In the genomic region with DNA sequence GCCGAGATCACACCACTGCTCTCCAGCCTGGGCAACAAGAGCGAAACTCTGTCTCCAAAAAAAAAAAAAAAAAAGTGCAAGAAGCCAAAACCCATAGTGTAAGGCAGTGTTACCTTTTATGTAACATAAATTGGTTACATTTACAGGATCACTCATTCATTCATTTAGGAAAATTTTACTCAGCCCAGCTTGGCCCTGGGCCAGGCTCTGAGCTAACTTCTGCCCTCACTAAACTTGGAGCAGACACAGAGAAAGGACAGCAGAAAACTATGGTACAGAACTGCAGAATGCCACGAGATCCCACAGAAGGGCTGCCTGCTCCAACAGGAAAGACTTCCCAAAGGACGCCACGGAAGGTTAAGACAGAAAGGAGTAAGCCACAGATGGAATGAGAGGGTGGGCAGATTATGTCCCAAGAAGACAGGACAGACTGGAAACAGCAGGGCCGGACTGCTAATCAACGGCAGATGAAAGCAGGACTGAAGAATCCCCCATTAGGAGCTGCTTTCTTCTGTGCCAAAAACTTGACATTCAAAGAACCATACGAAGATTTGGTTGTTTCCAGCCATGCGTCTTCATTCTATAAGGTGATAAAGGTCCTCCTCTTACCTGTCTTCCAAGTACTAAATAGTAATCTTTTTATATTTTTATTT, we compare ENCODE assay signal across 14 cellular contexts. TPM values are rescaled to one million over a fixed set of nuclear protein-coding genes. Genes with fewer than 3 reads are reported as not detected.
A peak's percentile ranks its signal among the peaks of the same experiment; 100 is the strongest.
DNase-seq lines count a peak whose midpoint lies in the region; ATAC-seq and TF ChIP-seq lines count a peak whose summit lies in the region.
"Had no signal": no experiment of that assay in that cellular context is flagged by ENCODE, and none has a peak within 500 bp of the region (broad histone marks: within the 10 kb centered on the region; RNA-seq: fewer than 3 reads in every experiment).

No MANE protein-coding gene starts in this region.

- intact Hi-C loops in mammary epithelial cell (cut with micrococcal nuclease) (no loop called here), MCF 10A (cut with micrococcal nuclease) (no loop called here), thyroid gland (cut with DNase I) (no loop called here)

- DNase-seq in mammary epithelial cell (peak; percentile 23), MCF 10A (ENCODE audit: unreplicated experiment) (no peak), cardiac fibroblast (ENCODE audit: low read depth in 2 of 2) (peak; percentile 66), left lobe of liver (ENCODE audit: low spot score) (peak; percentile 51), thyroid gland (peak; percentile 26 to 51), HAP-1 (ENCODE audit: low spot score in 2 of 2) (no peak), NCI-H526 treated with DMSO at 0.1 percent for 48 hours (lab: John Stamatoyannopoulos, UW) (no peak)
- no peak for DNase-seq in natural killer cell treated with Interleukin-12 subunit alpha and Interleukin-12 subunit beta and Interleukin-15 and Interleukin-18, amount 100 ng/mL, for 72 hours (ENCODE audit: low spot score)
- DNase-seq: brain microvascular endothelial cell, NCI-H187 treated with DMSO at 0.1 percent for 48 hours, posterior cingulate gyrus, T-helper 17 cell, trophoblast cell had no signal

- dilution Hi-C loops in mammary epithelial cell (cut with HindIII; ENCODE audit: low sequenced_read_pairs) = no loop called here

- H3K4me3 Mint-ChIP-seq in MCF 10A (ENCODE audit: unreplicated experiment) = no peak overlapping the region
- no peak overlapping the region for H3K4me3 Mint-ChIP-seq in natural killer cell treated with Interleukin-12 subunit alpha and Interleukin-12 subunit beta and Interleukin-15 and Interleukin-18, amount 100 ng/mL, for 72 hours
- H3K4me3 Mint-ChIP-seq: IgD-negative memory B cell, T-helper 17 cell had no signal

- TF ChIP-seq CTCF in mammary epithelial cell (conservative IDR thresholded peaks at IDR 0.05 in 1 of 2, IDR thresholded peaks at IDR 0.05 in 1 of 2; ENCODE audit: extremely low read depth in 1 of 2, insufficient read depth in 1 of 2, low read depth in 1 of 2, low read length in 2 of 2) (no peak), MCF 10A (IDR thresholded peaks at IDR 0.05; ENCODE audit: unreplicated experiment) (no peak), cardiac fibroblast (IDR thresholded peaks at IDR 0.05; ENCODE audit: low read depth, low read length) (no peak), thyroid gland (IDR thresholded peaks at IDR 0.05) (no peak)

- no peaks in the 10 kb centered on the region for H4K20me1 ChIP-seq in mammary epithelial cell (ENCODE audit: insufficient read depth, low read length)

- H3K27me3 ChIP-seq in mammary epithelial cell (ENCODE audit: insufficient read depth, low read length) (no peaks in the 10 kb centered on the region), thyroid gland (no peaks in the 10 kb centered on the region), HAP-1 (ENCODE audit: low read depth) (no peaks in the 10 kb centered on the region)
- H3K27me3 ChIP-seq: brain microvascular endothelial cell had no signal

- peak; percentile 58 for ATAC-seq in left lobe of liver
- ATAC-seq in natural killer cell treated with Interleukin-12 subunit alpha and Interleukin-12 subunit beta and Interleukin-15 and Interleukin-18, amount 100 ng/mL, for 72 hours = no peak
- ATAC-seq: T-helper 17 cell had no signal

- no peaks in the 10 kb centered on the region for H3K36me3 Mint-ChIP-seq in MCF 10A (ENCODE audit: insufficient read depth, unreplicated experiment)
- H3K36me3 Mint-ChIP-seq in natural killer cell treated with Interleukin-12 subunit alpha and Interleukin-12 subunit beta and Interleukin-15 and Interleukin-18, amount 100 ng/mL, for 72 hours = no peaks in the 10 kb centered on the region
- H3K36me3 Mint-ChIP-seq: IgD-negative memory B cell had no signal

- WGBS in mammary epithelial cell (ENCODE audit: low coverage, missing lambda C conversion rate) = 67% methylated on average over 7 of the region's 9 CpGs
- 39 to 42% methylated on average over 9 of the region's 9 CpGs for WGBS in thyroid gland, 2 donors

- H3K4me1 Mint-ChIP-seq in MCF 10A (ENCODE audit: insufficient read depth, unreplicated experiment) = no peaks in the 10 kb centered on the region
- peaks cover 9 to 10% of the 10 kb centered on the region in 2 donors for H3K4me1 Mint-ChIP-seq in natural killer cell treated with Interleukin-12 subunit alpha and Interleukin-12 subunit beta and Interleukin-15 and Interleukin-18, amount 100 ng/mL, for 72 hours (ENCODE audit: low read depth in 2 of 2)

- no peaks in the 10 kb centered on the region for H3K36me3 ChIP-seq in mammary epithelial cell (ENCODE audit: insufficient read depth, low read length)
- H3K36me3 ChIP-seq in thyroid gland = no peaks in the 10 kb centered on the region
- no peaks in the 10 kb centered on the region for H3K36me3 ChIP-seq in HAP-1 (replicated peaks)
- H3K36me3 ChIP-seq: brain microvascular endothelial cell had no signal

- H3K4me2 ChIP-seq in mammary epithelial cell (ENCODE audit: insufficient read depth, low read depth, low read length) = no peak overlapping the region

- H3K4me3 ChIP-seq in mammary epithelial cell (replicated peaks in 1 of 3; ENCODE audit: insufficient read depth in 1 of 3, low read depth in 2 of 3, low read length in 3 of 3) (no peak overlapping the region), cardiac fibroblast (replicated peaks in 1 of 2; ENCODE audit: low read depth in 2 of 2, low read length in 2 of 2) (no peak overlapping the region), thyroid gland (replicated peaks in 1 of 3) (no peak overlapping the region), HAP-1 (no peak overlapping the region)

- no peak overlapping the region for H3K27ac ChIP-seq in mammary epithelial cell (ENCODE audit: insufficient read depth, low read depth, low read length)
- H3K27ac ChIP-seq in thyroid gland = peak overlapping the region; percentile 4 to 48 (median 43)
- H3K27ac ChIP-seq: brain microvascular endothelial cell had no signal

- TF ChIP-seq POLR2A in thyroid gland (IDR thresholded peaks at IDR 0.05) = no peak

- POLR2A ChIA-PET in MCF 10A (lab: Yijun Ruan, JAX) = interaction anchor here (0.6 to 1.3 kb wide), 5 partner anchors 12 to 267 kb away, joined by 3 to 4 read pairs (median 3); no protein-coding TSS in a partner anchor

- no peaks in the 10 kb centered on the region for H3K9me3 Mint-ChIP-seq in MCF 10A (ENCODE audit: unreplicated experiment)
- no peaks in the 10 kb centered on the region for H3K9me3 Mint-ChIP-seq in natural killer cell treated with Interleukin-12 subunit alpha and Interleukin-12 subunit beta and Interleukin-15 and Interleukin-18, amount 100 ng/mL, for 72 hours
- H3K9me3 Mint-ChIP-seq: IgD-negative memory B cell had no signal

- H3K9ac ChIP-seq in mammary epithelial cell (ENCODE audit: insufficient read depth, low read length) = no peak overlapping the region

- H3K27ac Mint-ChIP-seq in MCF 10A (ENCODE audit: low read depth, unreplicated experiment) = no peak overlapping the region
- H3K27ac Mint-ChIP-seq in natural killer cell treated with Interleukin-12 subunit alpha and Interleukin-12 subunit beta and Interleukin-15 and Interleukin-18, amount 100 ng/mL, for 72 hours = no peak overlapping the region
- H3K27ac Mint-ChIP-seq: IgD-negative memory B cell, T-helper 17 cell had no signal

- H3K79me2 ChIP-seq in mammary epithelial cell (ENCODE audit: insufficient read depth, low read length) = peaks cover 59% of the 10 kb centered on the region

- BruUV-seq in mammary epithelial cell (replicated peaks; lab: Mats Ljungman, UMichigan) = no TSS peak
- no TSS peak for BruUV-seq in MCF 10A (replicated peaks; lab: Mats Ljungman, UMichigan)

- in situ Hi-C loops in mammary epithelial cell (cut with MboI; ENCODE audit: low sequenced_read_pairs in 2 of 2) (no loop called here), HAP-1 (cut with MboI; ENCODE audit: low sequenced_read_pairs) (no loop called here)

- H3K9me3 ChIP-seq in mammary epithelial cell (replicated peaks; ENCODE audit: insufficient read depth, low read length) = no peaks in the 10 kb centered on the region
- no peaks in the 10 kb centered on the region for H3K9me3 ChIP-seq in thyroid gland
- H3K9me3 ChIP-seq in HAP-1 = no peaks in the 10 kb centered on the region

- H2AFZ ChIP-seq in mammary epithelial cell (ENCODE audit: low read depth, low read length) = no peak overlapping the region

- peaks cover 3% of the 10 kb centered on the region for H3K4me1 ChIP-seq in mammary epithelial cell (ENCODE audit: insufficient read depth, low read length)
- H3K4me1 ChIP-seq in thyroid gland = peaks cover 54 to 58% of the 10 kb centered on the region in 2 donors
- no peaks in the 10 kb centered on the region for H3K4me1 ChIP-seq in HAP-1

- H3K27me3 Mint-ChIP-seq in MCF 10A (ENCODE audit: insufficient read depth, unreplicated experiment) = no peaks in the 10 kb centered on the region
- H3K27me3 Mint-ChIP-seq in natural killer cell treated with Interleukin-12 subunit alpha and Interleukin-12 subunit beta and Interleukin-15 and Interleukin-18, amount 100 ng/mL, for 72 hours = no peaks in the 10 kb centered on the region
- H3K27me3 Mint-ChIP-seq: IgD-negative memory B cell, T-helper 17 cell had no signal

- CTCF ChIA-PET in mammary epithelial cell (lab: Charles Lee; ENCODE audit: low non-redundant PET) (interaction anchor here (0.6 kb wide), 1 partner anchor 94 kb away, joined by 6 read pairs; no protein-coding TSS in a partner anchor), MCF 10A (lab: Yijun Ruan, JAX) (interaction anchor here (0.7 to 0.9 kb wide), 2 partner anchors 13 to 240 kb away, joined by 4 to 5 read pairs; no protein-coding TSS in a partner anchor)

RNA-seq across cellular contexts. Expression of gene PPP1R13B, which starts 18.9 kb away (rescaled TPM):
- 10 to 100 TPM in 1 of 2 donors, 1 to 10 TPM in 1; 6.8 to 22.8 TPM for total RNA-seq in mammary epithelial cell
- 6.2 TPM for polyA plus RNA-seq in mammary epithelial cell
- polyA minus RNA-seq in mammary epithelial cell = 45.8 TPM
- 16.2 and 17.5 TPM in 2 replicates for total RNA-seq in MCF 10A (2022)
- 15.3 TPM for total RNA-seq in left lobe of liver
- total RNA-seq in thyroid gland = 100 to 1,000 TPM in 1 of 4 donors, 10 to 100 TPM in 3; 77.0 to 131 (median 81.8) TPM
- total RNA-seq in natural killer cell treated with Interleukin-12 subunit alpha and Interleukin-12 subunit beta and Interleukin-15 and Interleukin-18, amount 100 ng/mL, for 72 hours = 10 to 100 TPM; 14.4 to 25.7 TPM

Comparison
In these comparisons a context has a peak if more than half of its experiments do, and no peak if none do; other contexts are left out.
1. DNase-seq: peak in mammary epithelial cell (single experiment), cardiac fibroblast (2 of 2), left lobe of liver (single experiment) and thyroid gland (2 of 2); none in MCF 10A (single experiment), HAP-1 (0 of 2), natural killer cell treated with Interleukin-12 subunit alpha and Interleukin-12 subunit beta and Interleukin-15 and Interleukin-18, amount 100 ng/mL, for 72 hours (single experiment) and NCI-H526 treated with DMSO at 0.1 percent for 48 hours (single experiment).